In genomic region chr4:114364857-114365256, GRCh38 we compare ENCODE assay signal across 1 cellular context.
TF ChIP-seq lines count a peak whose summit lies in the region.

No MANE protein-coding gene starts in this region.

TF ChIP-seq in SK-N-SH, 30 proteins besides CTCF, POLR2A, EP300 and RAD21 (continued from another document):
- TF ChIP-seq, protein P1, sequence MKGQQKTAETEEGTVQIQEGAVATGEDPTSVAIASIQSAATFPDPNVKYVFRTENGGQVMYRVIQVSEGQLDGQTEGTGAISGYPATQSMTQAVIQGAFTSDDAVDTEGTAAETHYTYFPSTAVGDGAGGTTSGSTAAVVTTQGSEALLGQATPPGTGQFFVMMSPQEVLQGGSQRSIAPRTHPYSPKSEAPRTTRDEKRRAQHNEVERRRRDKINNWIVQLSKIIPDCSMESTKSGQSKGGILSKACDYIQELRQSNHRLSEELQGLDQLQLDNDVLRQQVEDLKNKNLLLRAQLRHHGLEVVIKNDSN (IDR thresholded peaks at IDR 0.05; ENCODE audit: borderline replicate concordance, low read depth), result no peak
- TF ChIP-seq, protein P2, sequence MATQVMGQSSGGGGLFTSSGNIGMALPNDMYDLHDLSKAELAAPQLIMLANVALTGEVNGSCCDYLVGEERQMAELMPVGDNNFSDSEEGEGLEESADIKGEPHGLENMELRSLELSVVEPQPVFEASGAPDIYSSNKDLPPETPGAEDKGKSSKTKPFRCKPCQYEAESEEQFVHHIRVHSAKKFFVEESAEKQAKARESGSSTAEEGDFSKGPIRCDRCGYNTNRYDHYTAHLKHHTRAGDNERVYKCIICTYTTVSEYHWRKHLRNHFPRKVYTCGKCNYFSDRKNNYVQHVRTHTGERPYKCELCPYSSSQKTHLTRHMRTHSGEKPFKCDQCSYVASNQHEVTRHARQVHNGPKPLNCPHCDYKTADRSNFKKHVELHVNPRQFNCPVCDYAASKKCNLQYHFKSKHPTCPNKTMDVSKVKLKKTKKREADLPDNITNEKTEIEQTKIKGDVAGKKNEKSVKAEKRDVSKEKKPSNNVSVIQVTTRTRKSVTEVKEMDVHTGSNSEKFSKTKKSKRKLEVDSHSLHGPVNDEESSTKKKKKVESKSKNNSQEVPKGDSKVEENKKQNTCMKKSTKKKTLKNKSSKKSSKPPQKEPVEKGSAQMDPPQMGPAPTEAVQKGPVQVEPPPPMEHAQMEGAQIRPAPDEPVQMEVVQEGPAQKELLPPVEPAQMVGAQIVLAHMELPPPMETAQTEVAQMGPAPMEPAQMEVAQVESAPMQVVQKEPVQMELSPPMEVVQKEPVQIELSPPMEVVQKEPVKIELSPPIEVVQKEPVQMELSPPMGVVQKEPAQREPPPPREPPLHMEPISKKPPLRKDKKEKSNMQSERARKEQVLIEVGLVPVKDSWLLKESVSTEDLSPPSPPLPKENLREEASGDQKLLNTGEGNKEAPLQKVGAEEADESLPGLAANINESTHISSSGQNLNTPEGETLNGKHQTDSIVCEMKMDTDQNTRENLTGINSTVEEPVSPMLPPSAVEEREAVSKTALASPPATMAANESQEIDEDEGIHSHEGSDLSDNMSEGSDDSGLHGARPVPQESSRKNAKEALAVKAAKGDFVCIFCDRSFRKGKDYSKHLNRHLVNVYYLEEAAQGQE (IDR thresholded peaks at IDR 0.05; ENCODE audit: low read depth, low read length), result no peak
- TF ChIP-seq IRF3 (IDR thresholded peaks at IDR 0.05; ENCODE audit: low read depth, low read length), result no peak
